18 cellular contexts compared by ENCODE assay signal in genomic region chrX:11929476-11929875, GRCh38.
DNase-seq lines count a peak whose midpoint lies in the region; ATAC-seq and TF ChIP-seq lines count a peak whose summit lies in the region.
"Had no signal": no experiment of that assay in that cellular context is flagged by ENCODE, and none has a peak within 500 bp of the region (broad histone marks: within the 10 kb centered on the region; RNA-seq: fewer than 3 reads in every experiment).

No MANE protein-coding gene starts in this region.

- WGBS in stomach, 5 donors = 52 to 81% (median 77%) methylated on average over 2 to 5 of the region's 5 CpGs

- no peaks in the 10 kb centered on the region for H3K9me3 ChIP-seq in naive thymus-derived CD4-positive, alpha-beta T cell (ENCODE audit: control insufficient read depth in 2 of 3, low read length in 3 of 3)
- peaks cover 0 to 12% (median 3%) of the 10 kb centered on the region in 4 donors for H3K9me3 ChIP-seq in stomach
- H3K9me3 ChIP-seq: Caco-2 had no signal

- no peak overlapping the region for H3K4me3 ChIP-seq in naive thymus-derived CD4-positive, alpha-beta T cell (ENCODE audit: low read length)
- no peak overlapping the region for H3K4me3 ChIP-seq in stomach
- H3K4me3 ChIP-seq: PC-9 had no signal

- no peaks in the 10 kb centered on the region for H3K36me3 Mint-ChIP-seq in naive thymus-derived CD4-positive, alpha-beta T cell
- H3K36me3 Mint-ChIP-seq: CD14-positive monocyte had no signal

- TF ChIP-seq CTCF in stomach (IDR thresholded peaks at IDR 0.05) = no peak

- CTCF ChIA-PET in naive thymus-derived CD4-positive, alpha-beta T cell (lab: Charles Lee) = no interaction called here

- no peaks in the 10 kb centered on the region for H3K4me1 ChIP-seq in naive thymus-derived CD4-positive, alpha-beta T cell (ENCODE audit: control insufficient read depth in 2 of 2, insufficient read depth in 2 of 2, low read length in 2 of 2)
- no peaks in the 10 kb centered on the region for H3K4me1 ChIP-seq in stomach
- H3K4me1 ChIP-seq: Caco-2 had no signal

- H3K27me3 ChIP-seq in naive thymus-derived CD4-positive, alpha-beta T cell (ENCODE audit: control insufficient read depth in 2 of 2, insufficient read depth in 2 of 2, low read length in 2 of 2) = no peaks in the 10 kb centered on the region
- no peaks in the 10 kb centered on the region for H3K27me3 ChIP-seq in stomach

- DNase-seq in NCI-H2171 treated with DMSO at 0.1 percent for 48 hours (lab: John Stamatoyannopoulos, UW) = peak; percentile 14
- DNase-seq in NCI-H2171 (lab: John Stamatoyannopoulos, UW) = no peak
- DNase-seq in RPMI7951 (ENCODE audit: low read depth) = peak; percentile 20
- no peak for DNase-seq in epithelial cell of prostate (ENCODE audit: low read depth, low spot score)
- DNase-seq in head of caudate nucleus = no peak
- no peak for DNase-seq in DMS153 (lab: John Stamatoyannopoulos, UW)
- DNase-seq in naive thymus-derived CD4-positive, alpha-beta T cell = no peak
- no peak for DNase-seq in stomach
- DNase-seq: 8988T, Caco-2, NCI-H1436 treated with DMSO at 0.1 percent for 48 hours, NCI-H2081 treated with DMSO at 0.1 percent for 48 hours, NCI-H345, NCI-H748 treated with DMSO at 0.1 percent for 48 hours, PC-9, Right ventricle myocardium superior had no signal

- intact Hi-C loops in head of caudate nucleus (cut with DNase I) (no loop called here), stomach (cut with DNase I; ENCODE audit: low total_unique reads) (no loop called here)
- intact Hi-C loops in naive thymus-derived CD4-positive, alpha-beta T cell (cut with micrococcal nuclease) = no loop called here

- POLR2A ChIA-PET in naive thymus-derived CD4-positive, alpha-beta T cell (lab: Charles Lee) = no interaction called here

- no peak overlapping the region for H3K27ac Mint-ChIP-seq in naive thymus-derived CD4-positive, alpha-beta T cell
- H3K27ac Mint-ChIP-seq: CD14-positive monocyte had no signal

- H3K4me3 Mint-ChIP-seq in naive thymus-derived CD4-positive, alpha-beta T cell = no peak overlapping the region
- H3K4me3 Mint-ChIP-seq: CD14-positive monocyte had no signal

- no peaks in the 10 kb centered on the region for H3K36me3 ChIP-seq in naive thymus-derived CD4-positive, alpha-beta T cell (ENCODE audit: control insufficient read depth in 2 of 3, insufficient read depth in 3 of 3, low read length in 3 of 3)
- H3K36me3 ChIP-seq in stomach = no peaks in the 10 kb centered on the region

- no peak for TF ChIP-seq POLR2A in stomach (IDR thresholded peaks at IDR 0.05)

- H3K27ac ChIP-seq in epithelial cell of prostate (peak overlapping the region; percentile 32), stomach (no peak overlapping the region)
- no peak overlapping the region for H3K27ac ChIP-seq in naive thymus-derived CD4-positive, alpha-beta T cell (ENCODE audit: low read depth, low read length)
- H3K27ac ChIP-seq: PC-9 had no signal

- H3K27me3 Mint-ChIP-seq in naive thymus-derived CD4-positive, alpha-beta T cell = peaks cover 0 to 4% (median 0%) of the 10 kb centered on the region in 5 donors

- peaks cover 0 to 24% (median 7%) of the 10 kb centered on the region in 11 donors for H3K9me3 Mint-ChIP-seq in naive thymus-derived CD4-positive, alpha-beta T cell

- TF ChIP-seq EP300 in stomach (IDR thresholded peaks at IDR 0.05) = no peak

- no peak for ATAC-seq in naive thymus-derived CD4-positive, alpha-beta T cell
- ATAC-seq: SK-N-SH treated with all-trans-retinoic acid at 6 μM for 48 hours had no signal

- no peaks in the 10 kb centered on the region for H3K4me1 Mint-ChIP-seq in naive thymus-derived CD4-positive, alpha-beta T cell
- H3K4me1 Mint-ChIP-seq: CD14-positive monocyte had no signal

Comparison
In these comparisons a context has a peak if more than half of its experiments do, and no peak if none do; other contexts are left out.
1. DNase-seq: peak in NCI-H2171 treated with DMSO at 0.1 percent for 48 hours (single experiment) and RPMI7951 (single experiment); none in NCI-H2171 (single experiment), epithelial cell of prostate (single experiment), head of caudate nucleus (0 of 42), DMS153 (single experiment), naive thymus-derived CD4-positive, alpha-beta T cell (0 of 9) and stomach (single experiment).